Comparison of ENCODE assay signal across 21 cellular contexts in the genomic region with DNA sequence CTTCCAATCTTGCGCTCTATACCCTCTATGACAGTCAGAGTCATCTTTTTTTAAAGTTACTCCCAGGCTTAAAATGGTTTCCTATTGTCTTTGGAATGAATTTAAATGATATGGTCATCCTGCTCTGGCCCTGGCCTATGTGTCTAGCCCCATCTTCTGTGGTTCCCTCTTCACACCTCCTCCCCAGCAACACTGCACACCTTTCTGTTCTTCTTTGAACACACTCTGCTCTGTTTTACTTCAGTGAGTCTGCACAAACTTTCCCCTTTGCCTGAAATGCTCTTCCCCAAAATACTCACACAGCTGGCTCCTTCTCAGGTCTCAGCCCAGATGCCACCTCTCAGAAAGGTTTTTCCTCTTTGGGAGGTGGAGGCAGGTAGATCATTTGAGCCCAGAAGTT.
A peak's percentile ranks its signal among the peaks of the same experiment; 100 is the strongest.
DNase-seq lines count a peak whose midpoint lies in the region; ATAC-seq and TF ChIP-seq lines count a peak whose summit lies in the region.
"Had no signal": no experiment of that assay in that cellular context is flagged by ENCODE, and none has a peak within 500 bp of the region (broad histone marks: within the 10 kb centered on the region; RNA-seq: fewer than 3 reads in every experiment).

No MANE protein-coding gene starts in this region.

- no peak for TF ChIP-seq POLR2A in sigmoid colon (IDR thresholded peaks at IDR 0.05)

- H3K27ac Mint-ChIP-seq in CD4-positive, CD25-positive, alpha-beta regulatory T cell = peak overlapping the region; percentile 33 to 94 (median 89)
- peak overlapping the region; percentile 90 to 96 for H3K27ac Mint-ChIP-seq in T-cell
- peak overlapping the region; percentile 28 for H3K27ac Mint-ChIP-seq in memory B cell

- no peaks in the 10 kb centered on the region for H3K27me3 Mint-ChIP-seq in CD4-positive, CD25-positive, alpha-beta regulatory T cell
- no peaks in the 10 kb centered on the region for H3K27me3 Mint-ChIP-seq in T-cell
- no peaks in the 10 kb centered on the region for H3K27me3 Mint-ChIP-seq in memory B cell
- H3K27me3 Mint-ChIP-seq: brain had no signal

- H3K9me3 Mint-ChIP-seq in CD4-positive, CD25-positive, alpha-beta regulatory T cell = no peaks in the 10 kb centered on the region
- H3K9me3 Mint-ChIP-seq in T-cell (no peaks in the 10 kb centered on the region), memory B cell (no peaks in the 10 kb centered on the region)
- H3K9me3 Mint-ChIP-seq: brain had no signal

- TF ChIP-seq EP300 in sigmoid colon (IDR thresholded peaks at IDR 0.05) = no peak

- CTCF ChIA-PET in T-cell (lab: Charles Lee) = no interaction called here

- H3K36me3 ChIP-seq in BLaER1 = peaks cover 15% of the 10 kb centered on the region
- peaks cover 43% of the 10 kb centered on the region for H3K36me3 ChIP-seq in CD4-positive, CD25-positive, alpha-beta regulatory T cell (ENCODE audit: control insufficient read depth, insufficient read depth, low read length)
- no peaks in the 10 kb centered on the region for H3K36me3 ChIP-seq in sigmoid colon
- H3K36me3 ChIP-seq: colonic mucosa, pancreas, right lobe of liver, transverse colon had no signal

- no peaks in the 10 kb centered on the region; the same call in 1 of the 2 replicates for H4K20me1 ChIP-seq in BLaER1

- H3K4me3 Mint-ChIP-seq in CD4-positive, CD25-positive, alpha-beta regulatory T cell = peak overlapping the region; percentile 10 to 45 (median 31)
- H3K4me3 Mint-ChIP-seq in T-cell (peak overlapping the region in 2 of 3 donors; percentile 1 to 29), memory B cell (no peak overlapping the region)
- H3K4me3 Mint-ChIP-seq: brain had no signal

- DNase-seq in CD4-positive, CD25-positive, alpha-beta regulatory T cell = no peak
- DNase-seq in T-cell (no peak), memory B cell (ENCODE audit: low spot score in 2 of 2) (no peak), sigmoid colon (no peak), ureter (ENCODE audit: low spot score) (no peak)
- DNase-seq in NK-92 treated with Interleukin-12 subunit alpha and Interleukin-12 subunit beta, amount 100 ng/mL, for 24 hours (lab: John Stamatoyannopoulos, UW) = no peak
- DNase-seq: activated CD8-positive, alpha-beta memory T cell treated with anti-CD3 and anti-CD28 coated beads, Interleukin-2, amount 50 U/mL, for 48 hours; colonic mucosa; EL; H7; heart right ventricle; NCI-H1417; NCI-H526 treated with DMSO at 0.1 percent for 48 hours; pancreas; right lobe of liver; SIG-M5; stimulated activated naive CD4-positive, alpha-beta T cell treated with Interleukin-2 at 50 U/mL for 16 hours; T1000; transverse colon had no signal

- intact Hi-C loops in sigmoid colon (cut with DNase I) = no loop called here

- H3K27ac ChIP-seq in BLaER1 = peak overlapping the region; percentile 58
- H3K27ac ChIP-seq in CD4-positive, CD25-positive, alpha-beta regulatory T cell (ENCODE audit: insufficient read depth, low read length, poor library complexity, severe bottlenecking) = peak overlapping the region; percentile 24
- no peak overlapping the region for H3K27ac ChIP-seq in sigmoid colon
- H3K27ac ChIP-seq: colonic mucosa, pancreas, right lobe of liver, transverse colon had no signal

- 98 to 100% methylated on average over 1 of the region's 1 CpG for WGBS in sigmoid colon, 2 donors

- peaks cover 52% of the 10 kb centered on the region for H3K36me3 Mint-ChIP-seq in CD4-positive, CD25-positive, alpha-beta regulatory T cell
- H3K36me3 Mint-ChIP-seq in T-cell (peaks cover 81% of the 10 kb centered on the region), memory B cell (peaks cover 4% of the 10 kb centered on the region)

- no peak for TF ChIP-seq CTCF in sigmoid colon (IDR thresholded peaks at IDR 0.05)

- ATAC-seq in CD4-positive, CD25-positive, alpha-beta regulatory T cell (ENCODE audit: low read depth in 2 of 2) = no peak
- no peak for ATAC-seq in T-cell (replicated peaks in 1 of 4)
- no peak for ATAC-seq in memory B cell (ENCODE audit: low read depth)
- ATAC-seq: heart right ventricle, pancreas, right lobe of liver had no signal

- H3K4me1 ChIP-seq in BLaER1 (peaks cover 100% of the 10 kb centered on the region), sigmoid colon (peaks cover 0 to 31% (median 18%) of the 10 kb centered on the region in 4 donors)
- H3K4me1 ChIP-seq in CD4-positive, CD25-positive, alpha-beta regulatory T cell (ENCODE audit: control insufficient read depth, insufficient read depth, low read length, poor library complexity, severe bottlenecking) = peaks cover 68% of the 10 kb centered on the region
- H3K4me1 ChIP-seq: colonic mucosa, pancreas had no signal

- no peak overlapping the region for H3K4me3 ChIP-seq in BLaER1
- H3K4me3 ChIP-seq in CD4-positive, CD25-positive, alpha-beta regulatory T cell (ENCODE audit: low read depth, low read length) = no peak overlapping the region
- H3K4me3 ChIP-seq in sigmoid colon = no peak overlapping the region
- H3K4me3 ChIP-seq: colonic mucosa, heart right ventricle, pancreas, right lobe of liver, transverse colon had no signal

- peaks cover 34 to 99% (median 85%) of the 10 kb centered on the region in 4 donors for H3K4me1 Mint-ChIP-seq in CD4-positive, CD25-positive, alpha-beta regulatory T cell
- peaks cover 94 to 96% (median 96%) of the 10 kb centered on the region in 3 donors for H3K4me1 Mint-ChIP-seq in T-cell
- peaks cover 22% of the 10 kb centered on the region for H3K4me1 Mint-ChIP-seq in memory B cell

- peak overlapping the region; percentile 83 for H3K4me2 ChIP-seq in BLaER1

- H3K9ac ChIP-seq in BLaER1 = no peak overlapping the region

- H3K27me3 ChIP-seq in BLaER1 (no peaks in the 10 kb centered on the region), sigmoid colon (no peaks in the 10 kb centered on the region)
- no peaks in the 10 kb centered on the region for H3K27me3 ChIP-seq in CD4-positive, CD25-positive, alpha-beta regulatory T cell (ENCODE audit: control insufficient read depth, insufficient read depth, low read length)
- H3K27me3 ChIP-seq: colonic mucosa, heart right ventricle, pancreas, right lobe of liver, transverse colon had no signal

- H3K9me3 ChIP-seq in BLaER1 = 0 out of 2 replicates have a peak, but pooled peaks cover 2% of the 10 kb centered on the region
- no peaks in the 10 kb centered on the region for H3K9me3 ChIP-seq in CD4-positive, CD25-positive, alpha-beta regulatory T cell (ENCODE audit: control insufficient read depth in 2 of 2, low read length in 2 of 2)
- H3K9me3 ChIP-seq in sigmoid colon = no peaks in the 10 kb centered on the region
- H3K9me3 ChIP-seq: colonic mucosa, heart right ventricle, pancreas, right lobe of liver, transverse colon had no signal

- POLR2A ChIA-PET in T-cell (lab: Charles Lee) = interaction anchor here (0.5 to 1.0 kb wide), 3 partner anchors 8 to 45 kb away, joined by 3 to 11 read pairs (median 5); no protein-coding TSS in a partner anchor

Comparison
In these comparisons a context has a peak if more than half of its experiments do, and no peak if none do; other contexts are left out.
1. H3K27ac ChIP-seq: peak in BLaER1 (single experiment) and CD4-positive, CD25-positive, alpha-beta regulatory T cell (single experiment); none in sigmoid colon (0 of 4).
2. H3K27ac Mint-ChIP-seq: peak in every context shown above with its lines; median percentile 93 in T-cell; 89 in CD4-positive, CD25-positive, alpha-beta regulatory T cell; 28 in memory B cell.